ENCODE assay signal across 12 cellular contexts in genomic region chr2:224142397-224143312, GRCh38.
DNase-seq lines count a peak whose midpoint lies in the region; ATAC-seq, FAIRE-seq and TF ChIP-seq lines count a peak whose summit lies in the region.
"Had no signal": no experiment of that assay in that cellular context is flagged by ENCODE, and none has a peak within 500 bp of the region (broad histone marks: within the 10 kb centered on the region; RNA-seq: fewer than 3 reads in every experiment).

No MANE protein-coding gene starts in this region.

- H3K9me3 ChIP-seq in kidney (ENCODE audit: control insufficient read depth in 1 of 2, low read length in 2 of 2): no peaks in the 10 kb centered on the region
- H3K9me3 ChIP-seq: heart right ventricle had no signal

- intact Hi-C loops in kidney (cut with DNase I): no loop called here

- H3K9ac ChIP-seq in kidney (ENCODE audit: low read length in 2 of 2): no peak overlapping the region

- H3K4me1 ChIP-seq in kidney (ENCODE audit: control insufficient read depth in 1 of 2, insufficient read depth in 1 of 2, low read depth in 1 of 2, low read length in 2 of 2): peaks cover 0 to 6% of the 10 kb centered on the region in 2 donors

- H3K36me3 ChIP-seq in kidney (ENCODE audit: control insufficient read depth in 1 of 2, insufficient read depth in 2 of 2, low read length in 2 of 2): no peaks in the 10 kb centered on the region
- H3K36me3 ChIP-seq: heart right ventricle had no signal

- ATAC-seq in GM19351 (IDR thresholded peaks at IDR 0.05; ENCODE audit: unreplicated experiment): no peak

- no peak overlapping the region for H3K4me3 ChIP-seq in kidney (ENCODE audit: low read length in 2 of 2)
- H3K4me3 ChIP-seq: heart right ventricle had no signal

- peak; percentile 83 for FAIRE-seq in kidney (lab: Jason Lieb, UNC)

- no peak overlapping the region for H3K27ac ChIP-seq in kidney (ENCODE audit: low read depth in 2 of 2, low read length in 2 of 2)
- H3K27ac ChIP-seq: heart right ventricle had no signal

- no peak for TF ChIP-seq CTCF in kidney (IDR thresholded peaks at IDR 0.05; ENCODE audit: borderline replicate concordance, extremely low read depth, insufficient read depth)

- DNase-seq in AG20443 (ENCODE audit: low spot score) (peak; percentile 66), LHCN-M2 (ENCODE audit: low read depth) (peak; percentile 56), dedifferentiated amniotic fluid mesenchymal stem cell (ENCODE audit: extremely low spot score) (peak; percentile 40), kidney (no peak), NCI-H2029 treated with DMSO at 0.1 percent for 48 hours (lab: John Stamatoyannopoulos, UW) (no peak), nucleus accumbens (lab: John Stamatoyannopoulos, UW) (no peak)
- no peak for DNase-seq in activated effector memory CD4-positive, alpha-beta T cell treated with Interleukin-2 at 50 U/mL for 16 hours
- DNase-seq: activated CD4-positive, CD25-positive, alpha-beta regulatory T cell; heart right ventricle; MM.1S; Right ventricle myocardium superior had no signal

Comparison
In these comparisons a context has a peak if more than half of its experiments do, and no peak if none do; other contexts are left out.
1. DNase-seq: peak in AG20443 (single experiment), LHCN-M2 (single experiment) and dedifferentiated amniotic fluid mesenchymal stem cell (single experiment); none in kidney (single experiment), NCI-H2029 treated with DMSO at 0.1 percent for 48 hours (single experiment), nucleus accumbens (0 of 56) and activated effector memory CD4-positive, alpha-beta T cell treated with Interleukin-2 at 50 U/mL for 16 hours (single experiment).